Comparison of ENCODE assay signal across 10 cellular contexts in genomic region chr17:3960764-3961163, GRCh38. TPM values are rescaled to one million over a fixed set of nuclear protein-coding genes. Genes with fewer than 3 reads are reported as not detected.
DNase-seq lines count a peak whose midpoint lies in the region; ATAC-seq and TF ChIP-seq lines count a peak whose summit lies in the region.
"Had no signal": no experiment of that assay in that cellular context is flagged by ENCODE, and none has a peak within 500 bp of the region (broad histone marks: within the 10 kb centered on the region; RNA-seq: fewer than 3 reads in every experiment).

No MANE protein-coding gene starts in this region.

- H2AK5ac ChIP-seq in mesendoderm (ENCODE audit: low read length), result no peak overlapping the region

- no peaks in the 10 kb centered on the region for H3K79me1 ChIP-seq in mesendoderm (ENCODE audit: low read length)

- no peak overlapping the region for H2BK5ac ChIP-seq in mesendoderm (ENCODE audit: low read length)

- H3K56ac ChIP-seq in mesendoderm (ENCODE audit: low read length), result no peak overlapping the region

- peak overlapping the region; percentile 19 for H3K27ac Mint-ChIP-seq in activated naive CD4-positive, alpha-beta T cell treated with anti-CD3 and anti-CD28 coated beads, Interleukin-2, amount 10 ng/mL, durations not matched to agents 7 days and 5 days
- H3K27ac Mint-ChIP-seq in T-helper 17 cell, result peak overlapping the region; percentile 88
- H3K27ac Mint-ChIP-seq in type B pancreatic cell, result peak overlapping the region; percentile 49

- no peak overlapping the region for H3K4me3 ChIP-seq in mesendoderm (ENCODE audit: low read length)

- H3K79me2 ChIP-seq in mesendoderm (ENCODE audit: control insufficient read depth, insufficient read depth, low read length), result no peaks in the 10 kb centered on the region

- H4K8ac ChIP-seq in mesendoderm (ENCODE audit: low read depth, low read length), result no peak overlapping the region

- no peaks in the 10 kb centered on the region for H3K9me3 ChIP-seq in T-helper 17 cell (ENCODE audit: control insufficient read depth, low read length, poor library complexity, severe bottlenecking)

- no peak overlapping the region for H3K27ac ChIP-seq in mesendoderm (ENCODE audit: low read depth, low read length)

- intact Hi-C loops in Right ventricle myocardium superior (cut with DNase I), result no loop called here

- no peaks in the 10 kb centered on the region for H3K27me3 Mint-ChIP-seq in activated naive CD4-positive, alpha-beta T cell treated with anti-CD3 and anti-CD28 coated beads, Interleukin-2, amount 10 ng/mL, durations not matched to agents 7 days and 5 days
- no peaks in the 10 kb centered on the region for H3K27me3 Mint-ChIP-seq in T-helper 17 cell
- peaks cover 45% of the 10 kb centered on the region for H3K27me3 Mint-ChIP-seq in type B pancreatic cell

- H3K4ac ChIP-seq in mesendoderm (ENCODE audit: low read depth, low read length), result no peak overlapping the region

- H3K27me3 ChIP-seq in mesendoderm (ENCODE audit: insufficient read depth, low read length, poor library complexity), result peaks cover 7% of the 10 kb centered on the region

- no peaks in the 10 kb centered on the region for H3K9me3 Mint-ChIP-seq in activated naive CD4-positive, alpha-beta T cell treated with anti-CD3 and anti-CD28 coated beads, Interleukin-2, amount 10 ng/mL, durations not matched to agents 7 days and 5 days
- H3K9me3 Mint-ChIP-seq in type B pancreatic cell, result no peaks in the 10 kb centered on the region

- WGBS in mesendoderm (ENCODE audit: extremely low coverage, insufficient coverage, low lambda C conversion rate), result no CpG with 5 or more reads among the region's 14 CpGs

- no peak for TF ChIP-seq CTCF in type B pancreatic cell (conservative IDR thresholded peaks at IDR 0.05)

- H3K36me3 Mint-ChIP-seq in activated naive CD4-positive, alpha-beta T cell treated with anti-CD3 and anti-CD28 coated beads, Interleukin-2, amount 10 ng/mL, durations not matched to agents 7 days and 5 days, result peaks cover 57% of the 10 kb centered on the region
- H3K36me3 Mint-ChIP-seq in T-helper 17 cell (ENCODE audit: low read depth) (no peaks in the 10 kb centered on the region), type B pancreatic cell (no peaks in the 10 kb centered on the region)
- H3K36me3 Mint-ChIP-seq: brain had no signal

- no peaks in the 10 kb centered on the region for H3K36me3 ChIP-seq in mesendoderm (ENCODE audit: control insufficient read depth, insufficient read depth, low read length)

- no peak overlapping the region for H3K23ac ChIP-seq in mesendoderm (ENCODE audit: low read length)

- peaks cover 63% of the 10 kb centered on the region for H3K4me1 Mint-ChIP-seq in activated naive CD4-positive, alpha-beta T cell treated with anti-CD3 and anti-CD28 coated beads, Interleukin-2, amount 10 ng/mL, durations not matched to agents 7 days and 5 days
- H3K4me1 Mint-ChIP-seq in T-helper 17 cell (peaks cover 62% of the 10 kb centered on the region), type B pancreatic cell (ENCODE audit: unreplicated experiment) (peaks cover 32% of the 10 kb centered on the region)

- no peak overlapping the region for H2BK15ac ChIP-seq in mesendoderm (replicated peaks; ENCODE audit: low read depth)

- no peak overlapping the region for H3K18ac ChIP-seq in mesendoderm (ENCODE audit: low read length)

- ATAC-seq in T-helper 17 cell (no peak), Right ventricle myocardium superior (ENCODE audit: poor library complexity) (peak; percentile 67), HG03565 (IDR thresholded peaks at IDR 0.05; ENCODE audit: unreplicated experiment) (no peak)

- H3K4me3 Mint-ChIP-seq in activated naive CD4-positive, alpha-beta T cell treated with anti-CD3 and anti-CD28 coated beads, Interleukin-2, amount 10 ng/mL, durations not matched to agents 7 days and 5 days, result peak overlapping the region; percentile 34
- H3K4me3 Mint-ChIP-seq in T-helper 17 cell, result peak overlapping the region; percentile 74
- peak overlapping the region; percentile 61 for H3K4me3 Mint-ChIP-seq in type B pancreatic cell

- no peak overlapping the region for H3K4me2 ChIP-seq in mesendoderm (ENCODE audit: low read length)

- no peak overlapping the region for H2BK120ac ChIP-seq in mesendoderm (ENCODE audit: low read depth, low read length)

- peaks cover 4% of the 10 kb centered on the region for H3K4me1 ChIP-seq in mesendoderm (ENCODE audit: control insufficient read depth, low read depth, low read length)

- CTCF ChIA-PET in activated naive CD4-positive, alpha-beta T cell treated with anti-CD3 and anti-CD28 coated beads, Interleukin-2, amount 10 ng/mL, durations not matched to agents 7 days and 5 days (lab: Charles Lee), result interaction anchor here (0.9 to 2.8 kb wide), 2 partner anchors 43 to 47 kb away, joined by 4 to 11 read pairs; no protein-coding TSS in a partner anchor

- H4K5ac ChIP-seq in mesendoderm (ENCODE audit: low read length), result no peak overlapping the region

- H3K9ac ChIP-seq in mesendoderm (ENCODE audit: low read length), result no peak overlapping the region

- DNase-seq in activated naive CD4-positive, alpha-beta T cell treated with anti-CD3 and anti-CD28 coated beads, Interleukin-2, amount 10 ng/mL, durations not matched to agents 7 days and 5 days, result no peak
- DNase-seq in activated naive CD4-positive, alpha-beta T cell (lab: John Stamatoyannopoulos, UW), result no peak
- no peak for DNase-seq in T-helper 17 cell
- DNase-seq in Right ventricle myocardium superior, result no peak
- DNase-seq in type B pancreatic cell (ENCODE audit: extremely low spot score, unreplicated experiment), result no peak
- no peak for DNase-seq in mesendoderm
- DNase-seq in HPDE6-E6E7 (ENCODE audit: extremely low spot score), result no peak

RNA-seq across cellular contexts. Expression of gene ATP2A3, which starts 3.5 kb away (rescaled TPM):
- total RNA-seq in T-helper 17 cell, result 100 to 1,000 TPM; 279 to 298 TPM
- 6.0 TPM for total RNA-seq in Right ventricle myocardium superior
- total RNA-seq in type B pancreatic cell (ENCODE audit: low replicate concordance), result 33.2 and 58.6 TPM in 2 replicates
- polyA plus RNA-seq in mesendoderm (2013, experiment 1 of 2), result 7.6 TPM
- polyA plus RNA-seq in mesendoderm (2013, experiment 2 of 2), result 7.5 TPM

RNA-seq across cellular contexts. Expression of gene P2RX1, which starts 44.5 kb away (rescaled TPM):
- 10 to 100 TPM in 1 of 2 donors, 1 to 10 TPM in 1; 4.2 to 15.0 TPM for total RNA-seq in T-helper 17 cell
- 0.08 TPM for total RNA-seq in Right ventricle myocardium superior
- 0.36 TPM in 1 of 2 replicates, not detected in the other for total RNA-seq in type B pancreatic cell (ENCODE audit: low replicate concordance)
- polyA plus RNA-seq in mesendoderm (2013, experiment 1 of 2), result 0.03 TPM
- 0.03 TPM for polyA plus RNA-seq in mesendoderm (2013, experiment 2 of 2)
- total RNA-seq: Daoy had no signal

Comparison
In these comparisons a context has a peak if more than half of its experiments do, and no peak if none do; other contexts are left out.
1. H3K27ac Mint-ChIP-seq: peak in every context shown above with its lines; median percentile 88 in T-helper 17 cell; 49 in type B pancreatic cell; 19 in activated naive CD4-positive, alpha-beta T cell treated with anti-CD3 and anti-CD28 coated beads, Interleukin-2, amount 10 ng/mL, durations not matched to agents 7 days and 5 days.